Comparison of ENCODE assay signal across 8 cellular contexts in genomic region chr5:141135030-141135717, GRCh38. TPM values are rescaled to one million over a fixed set of nuclear protein-coding genes. Genes with fewer than 3 reads are reported as not detected.
DNase-seq lines count a peak whose midpoint lies in the region; ATAC-seq and TF ChIP-seq lines count a peak whose summit lies in the region.

PCDHB5 (plus strand) TSS chr5:141135206; CDS start chr5:141135435, 229 bp downstream.

- no peak for TF ChIP-seq POLR2A in GM18505 (IDR thresholded peaks at IDR 0.05; ENCODE audit: borderline replicate concordance, extremely low read depth, insufficient read depth, insufficient read length)

- no peaks in the 10 kb centered on the region for H3K9me3 ChIP-seq in cardiac muscle cell (ENCODE audit: low read depth)

- H3K27ac ChIP-seq in cardiac muscle cell (peak within 1 kb of the TSS; percentile 51), rectal smooth muscle tissue (ENCODE audit: low read depth, low read length) (no peak within 1 kb of the TSS)

- H3K9ac ChIP-seq in rectal smooth muscle tissue (ENCODE audit: low read length), result no peak within 1 kb of the TSS

- peaks cover 4% of the 10 kb centered on the region for H3K36me3 ChIP-seq in cardiac muscle cell
- no peaks in the 10 kb centered on the region for H3K36me3 ChIP-seq in rectal smooth muscle tissue (ENCODE audit: control insufficient read depth, insufficient read depth, low read length)

- ATAC-seq in Right ventricle myocardium superior (ENCODE audit: poor library complexity) (no peak), GM18505 (IDR thresholded peaks at IDR 0.05; ENCODE audit: unreplicated experiment) (no peak)

- H3K27me3 ChIP-seq in cardiac muscle cell (no peaks in the 10 kb centered on the region), rectal smooth muscle tissue (ENCODE audit: control insufficient read depth, insufficient read depth, low read length) (no peaks in the 10 kb centered on the region)

- no peaks in the 10 kb centered on the region for H3K4me1 ChIP-seq in cardiac muscle cell (ENCODE audit: low read depth)
- H3K4me1 ChIP-seq in rectal smooth muscle tissue (ENCODE audit: control insufficient read depth, insufficient read depth, low read length), result no peaks in the 10 kb centered on the region

- peak within 1 kb of the TSS; percentile 43 for H3K4me3 ChIP-seq in cardiac muscle cell
- H3K4me3 ChIP-seq in rectal smooth muscle tissue (ENCODE audit: low read length), result peak within 1 kb of the TSS; percentile 42

- intact Hi-C loops in Right ventricle myocardium superior (cut with DNase I), result no loop called here

- DNase-seq in cardiac muscle cell (ENCODE audit: low read depth in 1 of 2, low spot score in 1 of 2) (peak; percentile 6 to 35), Right ventricle myocardium superior (no peak), RPMI8226 (peak; percentile 37), fibroblast of peridontal ligament (ENCODE audit: extremely low read depth) (peak; percentile 38), SKM-1 (lab: John Stamatoyannopoulos, UW; ENCODE audit: unreplicated experiment) (no peak), T-helper 1 cell (no peak)

- TF ChIP-seq CTCF in cardiac muscle cell (IDR thresholded peaks at IDR 0.05; ENCODE audit: low read depth, low read length), result peak; percentile 24

RNA-seq across cellular contexts. Expression of gene PCDHB5, which starts in this region (rescaled TPM):
- total RNA-seq in cardiac muscle cell (27.5 and 72.8 TPM in 2 replicates), Right ventricle myocardium superior (1.3 TPM)
- 10.1 and 30.0 TPM in 2 replicates for polyA plus RNA-seq in cardiac muscle cell

Comparison
In these comparisons a context has a peak if more than half of its experiments do, and no peak if none do; other contexts are left out.
1. RNA of gene PCDHB5 (total RNA-seq): 27.5 to 72.8 TPM in cardiac muscle cell; 1.3 TPM in Right ventricle myocardium superior (single experiment); every median in the first group is over 10 times any median in the second.
2. DNase-seq: peak in cardiac muscle cell (2 of 2), RPMI8226 (single experiment) and fibroblast of peridontal ligament (single experiment); none in Right ventricle myocardium superior (single experiment), SKM-1 (single experiment) and T-helper 1 cell (0 of 5).